8 cellular contexts compared by ENCODE assay signal in the genomic region with DNA sequence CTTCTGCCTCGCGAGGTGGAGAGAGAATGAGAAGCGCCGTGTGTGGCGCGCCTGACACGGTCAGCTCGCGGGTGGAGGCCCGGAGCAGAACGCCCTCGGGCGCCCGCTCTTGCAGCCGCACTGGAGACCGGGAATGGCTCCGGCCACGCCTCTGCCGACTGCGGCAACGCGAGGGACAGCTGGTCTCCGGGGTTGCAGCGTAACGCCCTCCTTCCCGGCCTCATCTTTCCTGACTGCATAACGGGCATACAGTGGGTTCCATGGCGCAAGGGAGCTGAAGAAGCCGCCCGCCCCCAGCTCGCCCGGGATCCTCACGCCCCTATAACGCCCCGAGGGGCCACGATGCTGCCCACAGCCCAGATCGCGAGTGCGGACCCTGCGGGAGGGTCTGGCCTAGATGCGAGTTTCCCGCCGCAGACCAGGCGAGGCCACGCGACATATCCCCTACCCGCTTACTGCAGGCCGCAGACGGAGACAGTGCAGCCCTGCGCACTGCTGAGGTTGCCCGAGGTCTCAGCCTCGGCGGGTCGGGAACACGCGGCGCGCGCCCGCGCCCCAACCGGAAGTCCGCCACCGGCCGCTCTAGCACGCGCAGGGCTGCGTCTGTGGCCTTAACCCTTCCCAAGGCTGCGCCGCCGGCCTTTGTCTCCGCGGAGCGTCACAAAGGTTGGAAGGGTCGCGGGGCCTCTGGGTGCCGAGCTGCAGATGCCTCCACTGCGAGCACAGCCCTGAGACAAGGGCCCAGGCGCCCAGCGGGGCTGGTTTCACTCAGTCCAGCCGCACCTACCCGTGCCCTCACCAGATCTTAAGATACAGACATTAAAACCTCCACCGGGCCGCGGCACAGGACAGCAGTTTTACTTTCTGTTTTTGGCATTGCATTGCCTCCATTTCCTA. TPM values are rescaled to one million over a fixed set of nuclear protein-coding genes. Genes with fewer than 3 reads are reported as not detected.
DNase-seq lines count a peak whose midpoint lies in the region; ATAC-seq, FAIRE-seq and TF ChIP-seq lines count a peak whose summit lies in the region.

No MANE protein-coding gene starts in this region.

- H3K27me3 Mint-ChIP-seq in activated T-helper 17 cell treated with anti-CD3 and anti-CD28 coated beads, Interleukin-2, amount 50 U/mL, for 72 hours: no peaks in the 10 kb centered on the region
- no peaks in the 10 kb centered on the region for H3K27me3 Mint-ChIP-seq in naive thymus-derived CD8-positive, alpha-beta T cell
- H3K27me3 Mint-ChIP-seq in stimulated activated naive B cell treated with anti-CD40 and anti-IgM and Interleukin-4, amounts not matched to agents 10 μg/mL and 1 μg/mL and 100 μg/mL, for 72 hours: no peaks in the 10 kb centered on the region

- POLR2A ChIA-PET in naive thymus-derived CD8-positive, alpha-beta T cell (lab: Charles Lee): interaction anchor here (0.6 to 6.0 kb wide), 21 partner anchors 9 to 457 kb away, joined by 3 to 125 read pairs (median 4); a partner anchor contains a TSS

- H3K4me1 Mint-ChIP-seq in activated T-helper 17 cell treated with anti-CD3 and anti-CD28 coated beads, Interleukin-2, amount 50 U/mL, for 72 hours: peaks cover 21% of the 10 kb centered on the region
- peaks cover 18 to 55% (median 33%) of the 10 kb centered on the region in 4 donors for H3K4me1 Mint-ChIP-seq in naive thymus-derived CD8-positive, alpha-beta T cell
- peaks cover 33 to 45% of the 10 kb centered on the region in 2 donors for H3K4me1 Mint-ChIP-seq in stimulated activated naive B cell treated with anti-CD40 and anti-IgM and Interleukin-4, amounts not matched to agents 10 μg/mL and 1 μg/mL and 100 μg/mL, for 72 hours

- peak; percentile 74 for ATAC-seq in GM21723 (IDR thresholded peaks at IDR 0.05; ENCODE audit: unreplicated experiment)
- peak; percentile 86 for ATAC-seq in activated T-helper 17 cell treated with anti-CD3 and anti-CD28 coated beads, Interleukin-2, amount 50 U/mL, for 72 hours (replicated peaks)
- ATAC-seq in naive thymus-derived CD8-positive, alpha-beta T cell: peak; percentile 88 to 89
- ATAC-seq in stimulated activated naive B cell treated with anti-CD40 and anti-IgM and Interleukin-4, amounts not matched to agents 10 μg/mL and 1 μg/mL and 100 μg/mL, for 72 hours (replicated peaks): peak; percentile 82 to 89

- no peaks in the 10 kb centered on the region for H3K9me3 Mint-ChIP-seq in activated T-helper 17 cell treated with anti-CD3 and anti-CD28 coated beads, Interleukin-2, amount 50 U/mL, for 72 hours
- no peaks in the 10 kb centered on the region for H3K9me3 Mint-ChIP-seq in naive thymus-derived CD8-positive, alpha-beta T cell
- H3K9me3 Mint-ChIP-seq in stimulated activated naive B cell treated with anti-CD40 and anti-IgM and Interleukin-4, amounts not matched to agents 10 μg/mL and 1 μg/mL and 100 μg/mL, for 72 hours: no peaks in the 10 kb centered on the region

- peak overlapping the region; percentile 79 for H3K27ac Mint-ChIP-seq in activated T-helper 17 cell treated with anti-CD3 and anti-CD28 coated beads, Interleukin-2, amount 50 U/mL, for 72 hours
- peak overlapping the region; percentile 90 to 99 (median 97) for H3K27ac Mint-ChIP-seq in naive thymus-derived CD8-positive, alpha-beta T cell
- H3K27ac Mint-ChIP-seq in stimulated activated naive B cell treated with anti-CD40 and anti-IgM and Interleukin-4, amounts not matched to agents 10 μg/mL and 1 μg/mL and 100 μg/mL, for 72 hours: peak overlapping the region; percentile 98

- no peak for FAIRE-seq in RCC 7860 (lab: Jason Lieb, UNC)

- H3K4me3 Mint-ChIP-seq in activated T-helper 17 cell treated with anti-CD3 and anti-CD28 coated beads, Interleukin-2, amount 50 U/mL, for 72 hours: peak overlapping the region; percentile 77
- peak overlapping the region; percentile 78 to 99 (median 98) for H3K4me3 Mint-ChIP-seq in naive thymus-derived CD8-positive, alpha-beta T cell
- H3K4me3 Mint-ChIP-seq in stimulated activated naive B cell treated with anti-CD40 and anti-IgM and Interleukin-4, amounts not matched to agents 10 μg/mL and 1 μg/mL and 100 μg/mL, for 72 hours: peak overlapping the region; percentile 96 to 99

- H3K4me3 ChIP-seq in fibroblast of mammary gland (ENCODE audit: control insufficient read depth, low read depth, low read length): peak overlapping the region; percentile 86

- peaks cover 36% of the 10 kb centered on the region for H3K36me3 Mint-ChIP-seq in activated T-helper 17 cell treated with anti-CD3 and anti-CD28 coated beads, Interleukin-2, amount 50 U/mL, for 72 hours (ENCODE audit: low read depth)
- peaks cover 0 to 18% (median 0%) of the 10 kb centered on the region in 3 donors for H3K36me3 Mint-ChIP-seq in naive thymus-derived CD8-positive, alpha-beta T cell
- H3K36me3 Mint-ChIP-seq in stimulated activated naive B cell treated with anti-CD40 and anti-IgM and Interleukin-4, amounts not matched to agents 10 μg/mL and 1 μg/mL and 100 μg/mL, for 72 hours: peaks cover 18 to 31% of the 10 kb centered on the region in 2 donors

- DNase-seq in DMS79 treated with DMSO at 0.1 percent for 48 hours (lab: John Stamatoyannopoulos, UW) (peak; percentile 81), KG1 (lab: John Stamatoyannopoulos, UW) (peak; percentile 81), RCC 7860 (ENCODE audit: low spot score) (peak; percentile 74), fibroblast of mammary gland (ENCODE audit: low read depth) (peak; percentile 86)
- DNase-seq in naive thymus-derived CD8-positive, alpha-beta T cell: peak; percentile 75 to 90 (median 87)
- peak; percentile 93 for DNase-seq in stimulated activated naive B cell treated with anti-CD40 and anti-IgM and Interleukin-4, amounts not matched to agents 10 μg/mL and 1 μg/mL and 100 μg/mL, for 72 hours

- no peak for TF ChIP-seq CTCF in fibroblast of mammary gland (conservative IDR thresholded peaks at IDR 0.05; ENCODE audit: control insufficient read depth, insufficient read depth, low read depth, low read length)

RNA-seq across cellular contexts. Expression of a gene that starts 18.8 kb away (rescaled TPM):
- 10 to 100 TPM; 34.1 to 39.3 TPM for total RNA-seq in activated T-helper 17 cell treated with anti-CD3 and anti-CD28 coated beads, Interleukin-2, amount 50 U/mL, for 72 hours
- total RNA-seq in naive thymus-derived CD8-positive, alpha-beta T cell: 10 to 100 TPM; 24.2 to 24.6 TPM
- polyA plus RNA-seq in naive thymus-derived CD8-positive, alpha-beta T cell: 10 to 100 TPM; 33.9 to 38.8 (median 34.7) TPM

RNA-seq across cellular contexts. Expression of a gene that starts 21.3 kb away (rescaled TPM):
- under 1 TPM; 0.15 to 0.26 TPM for total RNA-seq in activated T-helper 17 cell treated with anti-CD3 and anti-CD28 coated beads, Interleukin-2, amount 50 U/mL, for 72 hours
- total RNA-seq in naive thymus-derived CD8-positive, alpha-beta T cell: 1 to 10 TPM; 1.0 to 1.3 TPM
- polyA plus RNA-seq in naive thymus-derived CD8-positive, alpha-beta T cell: under 1 TPM in 1 of 3 donors, not detected in 2; 0.14 TPM

RNA-seq across cellular contexts. Expression of a gene that starts 48.3 kb away (rescaled TPM):
- 10 to 100 TPM; 32.2 to 40.7 TPM for total RNA-seq in activated T-helper 17 cell treated with anti-CD3 and anti-CD28 coated beads, Interleukin-2, amount 50 U/mL, for 72 hours
- 10 to 100 TPM; 13.1 to 16.8 TPM for total RNA-seq in naive thymus-derived CD8-positive, alpha-beta T cell
- polyA plus RNA-seq in naive thymus-derived CD8-positive, alpha-beta T cell: under 1 TPM; 0.06 to 0.29 (median 0.16) TPM

Comparison
In these comparisons a context has a peak if more than half of its experiments do, and no peak if none do; other contexts are left out.
1. Peak in every context shown above with its lines: DNase-seq, ATAC-seq and H3K4me3 ChIP-seq.